29 cellular contexts compared by ENCODE assay signal in genomic region chr1:65993047-65993363, GRCh38.
DNase-seq lines count a peak whose midpoint lies in the region; ATAC-seq, FAIRE-seq and TF ChIP-seq lines count a peak whose summit lies in the region.
"Had no signal": no experiment of that assay in that cellular context is flagged by ENCODE, and none has a peak within 500 bp of the region (broad histone marks: within the 10 kb centered on the region; RNA-seq: fewer than 3 reads in every experiment).

No MANE protein-coding gene starts in this region.

- H4K91ac ChIP-seq in H1 (replicated peaks; ENCODE audit: insufficient read length, low read length) = no peak overlapping the region

- H4K20me1 ChIP-seq in GM23338 (replicated peaks; ENCODE audit: insufficient read depth) (no peaks in the 10 kb centered on the region), H1 (replicated peaks in 1 of 2; ENCODE audit: control insufficient read depth in 1 of 2, insufficient read depth in 2 of 2, low read length in 2 of 2) (no peaks in the 10 kb centered on the region)

- H2BK5ac ChIP-seq in H1 (ENCODE audit: low read depth, low read length) = no peak overlapping the region

- no peak overlapping the region for H3K4ac ChIP-seq in H1 (replicated peaks; ENCODE audit: insufficient read length, low read depth, low read length)

- DNase-seq in GM23338 (ENCODE audit: low spot score) (no peak), H1 (ENCODE audit: low read depth in 1 of 2, low spot score in 2 of 2) (no peak), cerebellum (ENCODE audit: low spot score) (no peak), HuH-7 (ENCODE audit: low spot score) (no peak)
- DNase-seq in stimulated activated naive CD8-positive, alpha-beta T cell treated with anti-CD3 and anti-CD28 coated beads, Interleukin-15, amount 100 ng/mL, for 72 hours = no peak
- DNase-seq: activated CD4-positive, alpha-beta memory T cell treated with anti-CD3 and anti-CD28 coated beads, Interleukin-2, amount 10 ng/mL, durations not matched to agents 7 days and 5 days; activated CD4-positive, alpha-beta T cell treated with anti-CD3 and anti-CD28 coated beads for 1 hour; activated CD8-positive, alpha-beta memory T cell treated with anti-CD3 and anti-CD28 coated beads, Interleukin-2, amount 50 U/mL, for 48 hours; DMS79 treated with DMSO at 0.1 percent for 48 hours; GF-D8; left ventricle myocardium superior; naive thymus-derived CD8-positive, alpha-beta T cell; NCI-H1694; NCI-H2171; NCI-H524 treated with DMSO at 0.1 percent for 48 hours; Peyer's patch; spleen; upper lobe of right lung had no signal

- no peak overlapping the region for H2BK120ac ChIP-seq in H1 (replicated peaks; ENCODE audit: low read depth, low read length)

- POLR2A ChIA-PET in H1 (lab: Charles Lee; ENCODE audit: partially characterized antibody) = no interaction called here

- no peak for TF ChIP-seq POLR2A in H1 (IDR thresholded peaks at IDR 0.05; ENCODE audit: control extremely low read depth in 1 of 2, low read depth in 2 of 2, low read length in 2 of 2)

- no peak overlapping the region for H3K4me2 ChIP-seq in GM23338
- H3K4me2 ChIP-seq in H1 (ENCODE audit: insufficient read depth in 1 of 2, low read depth in 2 of 2, low read length in 2 of 2) = no peak overlapping the region

- peak overlapping the region; percentile 9; the same call in 1 of the 2 replicates for H2AFZ ChIP-seq in GM23338
- peak overlapping the region; percentile 11; the same call in 1 of the 2 replicates for H2AFZ ChIP-seq in H1 (ENCODE audit: low read length)
- H2AFZ ChIP-seq in neuron (ENCODE audit: low read depth, low read length) = peak overlapping the region; percentile 44

- no peaks in the 10 kb centered on the region for H3K36me3 ChIP-seq in GM23338 (ENCODE audit: insufficient read depth)
- no peaks in the 10 kb centered on the region for H3K36me3 ChIP-seq in H1 (ENCODE audit: control insufficient read depth in 2 of 4, insufficient read depth in 4 of 4, low read length in 3 of 4)
- H3K36me3 ChIP-seq in neuron (ENCODE audit: insufficient read depth, low read length) = no peaks in the 10 kb centered on the region
- H3K36me3 ChIP-seq: Peyer's patch, right atrium auricular region, spleen, upper lobe of right lung had no signal

- H3K79me2 ChIP-seq in GM23338 (replicated peaks; ENCODE audit: insufficient read depth) (no peaks in the 10 kb centered on the region), H1 (ENCODE audit: control insufficient read depth in 1 of 2, insufficient read depth in 2 of 2, low read length in 2 of 2) (no peaks in the 10 kb centered on the region)
- H3K79me2 ChIP-seq: parathyroid adenoma had no signal

- no peaks in the 10 kb centered on the region for H3F3A ChIP-seq in GM23338 (replicated peaks; ENCODE audit: low read depth)

- no peak for ATAC-seq in GM23338
- ATAC-seq in SK-N-SH treated with all-trans-retinoic acid at 6 μM for 48 hours = peak; percentile 64
- ATAC-seq in GM19467 (IDR thresholded peaks at IDR 0.05; ENCODE audit: unreplicated experiment) = no peak
- ATAC-seq in stimulated activated naive CD8-positive, alpha-beta T cell treated with anti-CD3 and anti-CD28 coated beads, Interleukin-15, amount 100 ng/mL, for 72 hours = no peak
- ATAC-seq: HepG2; left ventricle myocardium superior; naive thymus-derived CD8-positive, alpha-beta T cell; upper lobe of right lung had no signal

- H3K23ac ChIP-seq in H1 (ENCODE audit: insufficient read length) = no peak overlapping the region

- TF ChIP-seq CTCF in GM23338 (conservative IDR thresholded peaks at IDR 0.05; ENCODE audit: low read depth in 2 of 2) (no peak), H1 (IDR thresholded peaks at IDR 0.05; ENCODE audit: control extremely low read depth in 1 of 3, insufficient read depth in 1 of 3, low read depth in 1 of 3, low read length in 3 of 3) (no peak)

- H3K4me1 Mint-ChIP-seq in GM23338 = no peaks in the 10 kb centered on the region
- H3K4me1 Mint-ChIP-seq in stimulated activated naive CD8-positive, alpha-beta T cell treated with anti-CD3 and anti-CD28 coated beads, Interleukin-15, amount 100 ng/mL, for 72 hours = no peaks in the 10 kb centered on the region
- H3K4me1 Mint-ChIP-seq: activated CD4-positive, alpha-beta memory T cell treated with anti-CD3 and anti-CD28 coated beads, Interleukin-2, amount 10 ng/mL, durations not matched to agents 7 days and 5 days; activated naive CD4-positive, alpha-beta T cell treated with anti-CD3 and anti-CD28 coated beads, Interleukin-2, amount 50 U/mL, for 24 hours; CD14-positive monocyte; central memory CD8-positive, alpha-beta T cell; naive thymus-derived CD8-positive, alpha-beta T cell had no signal

- H3K18ac ChIP-seq in H1 (ENCODE audit: extremely low read depth, low read length) = no peak overlapping the region

- no peak overlapping the region for H3K27ac Mint-ChIP-seq in GM23338
- H3K27ac Mint-ChIP-seq in stimulated activated naive CD8-positive, alpha-beta T cell treated with anti-CD3 and anti-CD28 coated beads, Interleukin-15, amount 100 ng/mL, for 72 hours = no peak overlapping the region
- H3K27ac Mint-ChIP-seq: activated CD4-positive, alpha-beta memory T cell treated with anti-CD3 and anti-CD28 coated beads, Interleukin-2, amount 10 ng/mL, durations not matched to agents 7 days and 5 days; activated naive CD4-positive, alpha-beta T cell treated with anti-CD3 and anti-CD28 coated beads, Interleukin-2, amount 50 U/mL, for 24 hours; activated T-helper 2 cell treated with anti-CD3 and anti-CD28 coated beads, Interferon-gamma antibody, Interleukin-2, Interleukin-4, amounts not matched to agents 10 μg/mL and 5 μg/mL and 100 μg/mL, durations not matched to agents 14 hours and 24 hours and 36 hours; CD14-positive monocyte; mesothelial cell of epicardium; naive thymus-derived CD8-positive, alpha-beta T cell had no signal

- no peaks in the 10 kb centered on the region for H3K9me2 ChIP-seq in GM23338 (ENCODE audit: insufficient read depth)

- no peak overlapping the region for H3K14ac ChIP-seq in H1 (ENCODE audit: insufficient read length)

- H3K9me3 ChIP-seq in H1 (ENCODE audit: insufficient read depth in 2 of 2, low read depth in 1 of 2, low read length in 1 of 2) (no peaks in the 10 kb centered on the region), neuron (ENCODE audit: low read length) (no peaks in the 10 kb centered on the region)
- H3K9me3 ChIP-seq: Peyer's patch, right atrium auricular region, spleen, upper lobe of right lung had no signal

- peaks cover 4% of the 10 kb centered on the region for H3K27me3 Mint-ChIP-seq in GM23338 (ENCODE audit: insufficient read depth, low read depth, poor library complexity)
- H3K27me3 Mint-ChIP-seq in stimulated activated naive CD8-positive, alpha-beta T cell treated with anti-CD3 and anti-CD28 coated beads, Interleukin-15, amount 100 ng/mL, for 72 hours = peaks cover 12% of the 10 kb centered on the region

- no peaks in the 10 kb centered on the region for H3K9me3 Mint-ChIP-seq in GM23338
- H3K9me3 Mint-ChIP-seq in stimulated activated naive CD8-positive, alpha-beta T cell treated with anti-CD3 and anti-CD28 coated beads, Interleukin-15, amount 100 ng/mL, for 72 hours = no peaks in the 10 kb centered on the region
- H3K9me3 Mint-ChIP-seq: activated CD4-positive, alpha-beta memory T cell treated with anti-CD3 and anti-CD28 coated beads, Interleukin-2, amount 10 ng/mL, durations not matched to agents 7 days and 5 days; activated naive CD4-positive, alpha-beta T cell treated with anti-CD3 and anti-CD28 coated beads, Interleukin-2, amount 50 U/mL, for 24 hours; activated T-helper 2 cell treated with anti-CD3 and anti-CD28 coated beads, Interferon-gamma antibody, Interleukin-2, Interleukin-4, amounts not matched to agents 10 μg/mL and 5 μg/mL and 100 μg/mL, durations not matched to agents 14 hours and 24 hours and 36 hours; CD14-positive monocyte; central memory CD8-positive, alpha-beta T cell; mesothelial cell of epicardium; naive thymus-derived CD8-positive, alpha-beta T cell had no signal

- TF ChIP-seq RAD21 in H1 (IDR thresholded peaks at IDR 0.05 in 1 of 2, conservative IDR thresholded peaks at IDR 0.05 in 1 of 2; ENCODE audit: low read depth in 2 of 2, low read length in 2 of 2) = no peak

- H3K9ac ChIP-seq in H1 (replicated peaks in 1 of 4; ENCODE audit: extremely low read depth in 1 of 4, low read depth in 3 of 4, low read length in 3 of 4) = no peak overlapping the region
- H3K9ac ChIP-seq: parathyroid adenoma had no signal

- no peak overlapping the region for H2AK5ac ChIP-seq in H1 (ENCODE audit: low read depth, low read length)

- no peak overlapping the region for H3K4me3 Mint-ChIP-seq in GM23338
- no peak overlapping the region for H3K4me3 Mint-ChIP-seq in stimulated activated naive CD8-positive, alpha-beta T cell treated with anti-CD3 and anti-CD28 coated beads, Interleukin-15, amount 100 ng/mL, for 72 hours
- H3K4me3 Mint-ChIP-seq: activated CD4-positive, alpha-beta memory T cell treated with anti-CD3 and anti-CD28 coated beads, Interleukin-2, amount 10 ng/mL, durations not matched to agents 7 days and 5 days; activated naive CD4-positive, alpha-beta T cell treated with anti-CD3 and anti-CD28 coated beads, Interleukin-2, amount 50 U/mL, for 24 hours; CD14-positive monocyte; central memory CD8-positive, alpha-beta T cell; mesothelial cell of epicardium; naive thymus-derived CD8-positive, alpha-beta T cell had no signal

- H4K5ac ChIP-seq in H1 (ENCODE audit: insufficient read length, low read depth, low read length) = no peak overlapping the region

- TF ChIP-seq EP300 in H1 (IDR thresholded peaks at IDR 0.05; ENCODE audit: borderline replicate concordance in 1 of 2, low read depth in 2 of 2, low read length in 2 of 2) = no peak

- no peak overlapping the region for H2BK20ac ChIP-seq in H1 (ENCODE audit: low read length)

- H3K27me3 ChIP-seq in GM23338 (ENCODE audit: insufficient read depth) (no peaks in the 10 kb centered on the region), H1 (replicated peaks in 1 of 4; ENCODE audit: control insufficient read depth in 3 of 4, extremely low read depth in 1 of 4, insufficient read depth in 3 of 4, low read length in 3 of 4) (no peaks in the 10 kb centered on the region), neuron (ENCODE audit: insufficient read depth, low read length) (no peaks in the 10 kb centered on the region)
- H3K27me3 ChIP-seq: Peyer's patch, right atrium auricular region, upper lobe of right lung had no signal

- 94% methylated on average over 6 of the region's 6 CpGs; no CpG with 5 or more reads in 1 of the 2 experiments for WGBS in H1 (ENCODE audit: extremely low coverage in 1 of 2, insufficient coverage in 1 of 2, insufficient read length in 1 of 2, insufficient replicate concordance in 2 of 2, low coverage in 1 of 2, low lambda C conversion rate in 2 of 2, missing lambda C conversion rate in 1 of 2), 2 experiments

- H3K4me1 ChIP-seq in GM23338 (ENCODE audit: insufficient read depth) (no peaks in the 10 kb centered on the region), H1 (replicated peaks in 1 of 4; ENCODE audit: control insufficient read depth in 3 of 4, insufficient read depth in 4 of 4, low read length in 3 of 4) (no peaks in the 10 kb centered on the region), neuron (ENCODE audit: insufficient read depth, low read length) (peaks cover 21% of the 10 kb centered on the region)
- H3K4me1 ChIP-seq: parathyroid adenoma, Peyer's patch, right atrium auricular region, spleen, upper lobe of right lung had no signal

- H3K23me2 ChIP-seq in H1 (ENCODE audit: low read depth, low read length) = no peaks in the 10 kb centered on the region

- H3K4me3 ChIP-seq in GM23338 (no peak overlapping the region), H1 (ENCODE audit: extremely low read depth in 1 of 4, insufficient read depth in 2 of 4, low read depth in 3 of 4, low read length in 4 of 4) (no peak overlapping the region), neuron (ENCODE audit: low read length) (peak overlapping the region; percentile 81)
- H3K4me3 ChIP-seq: Peyer's patch, right atrium auricular region, spleen, upper lobe of right lung had no signal

- FAIRE-seq in H1 (lab: Jason Lieb, UNC) = no peak
- FAIRE-seq: HepG2 had no signal

- H4K8ac ChIP-seq in H1 (ENCODE audit: extremely low read depth, insufficient read depth, low read length) = no peak overlapping the region

- H3K27ac ChIP-seq in GM23338 (ENCODE audit: low read depth) (no peak overlapping the region), H1 (ENCODE audit: low read depth, low read length) (no peak overlapping the region)
- H3K27ac ChIP-seq: parathyroid adenoma, Peyer's patch, right atrium auricular region, spleen, upper lobe of right lung had no signal

- no peak overlapping the region for H2BK15ac ChIP-seq in H1 (ENCODE audit: low read length)

- H3K36me3 Mint-ChIP-seq in GM23338 (ENCODE audit: low read depth) = no peaks in the 10 kb centered on the region
- H3K36me3 Mint-ChIP-seq: activated naive CD4-positive, alpha-beta T cell treated with anti-CD3 and anti-CD28 coated beads, Interleukin-2, amount 50 U/mL, for 24 hours; CD14-positive monocyte; mesothelial cell of epicardium; naive thymus-derived CD8-positive, alpha-beta T cell had no signal

- no peaks in the 10 kb centered on the region for H3K79me1 ChIP-seq in H1 (ENCODE audit: low read depth, low read length)

- no peak overlapping the region for H2BK12ac ChIP-seq in H1 (ENCODE audit: low read depth, low read length)

- CTCF ChIA-PET in H1 (lab: Charles Lee; ENCODE audit: partially characterized antibody) = interaction anchor here (0.6 to 1.8 kb wide), 5 partner anchors 9 to 453 kb away, joined by 3 to 8 read pairs (median 4); no protein-coding TSS in a partner anchor

- no peak overlapping the region for H3K56ac ChIP-seq in H1 (replicated peaks; ENCODE audit: insufficient read length, low read depth, low read length)
